ENCODE assay signal across 9 cellular contexts in genomic region chr7:117010375-117011133, GRCh38. TPM values are rescaled to one million over a fixed set of nuclear protein-coding genes. Genes with fewer than 3 reads are reported as not detected.
DNase-seq lines count a peak whose midpoint lies in the region; ATAC-seq and TF ChIP-seq lines count a peak whose summit lies in the region.
"Had no signal": no experiment of that assay in that cellular context is flagged by ENCODE, and none has a peak within 500 bp of the region (broad histone marks: within the 10 kb centered on the region; RNA-seq: fewer than 3 reads in every experiment).

No MANE protein-coding gene starts in this region.

- no peak overlapping the region for H3K27ac ChIP-seq in mesendoderm (ENCODE audit: low read depth, low read length)
- no peak overlapping the region for H3K27ac ChIP-seq in upper lobe of right lung

- H2AK5ac ChIP-seq in mesendoderm (ENCODE audit: low read length) = no peak overlapping the region

- peak overlapping the region; percentile 51 for H3K27ac Mint-ChIP-seq in central memory CD8-positive, alpha-beta T cell (ENCODE audit: low read depth)

- H3K36me3 ChIP-seq in mesendoderm (ENCODE audit: control insufficient read depth, insufficient read depth, low read length) = no peaks in the 10 kb centered on the region
- H3K36me3 ChIP-seq in upper lobe of right lung = no peaks in the 10 kb centered on the region

- H3K27me3 ChIP-seq in mesendoderm (ENCODE audit: insufficient read depth, low read length, poor library complexity) (no peaks in the 10 kb centered on the region), upper lobe of right lung (no peaks in the 10 kb centered on the region)

- peak overlapping the region; percentile 23; the same call in 1 of the 2 replicates for H3K4me3 ChIP-seq in GM08714 (ENCODE audit: low read length)
- H3K4me3 ChIP-seq in mesendoderm (ENCODE audit: low read length) = no peak overlapping the region
- H3K4me3 ChIP-seq in upper lobe of right lung = no peak overlapping the region

- WGBS in mesendoderm (ENCODE audit: extremely low coverage, insufficient coverage, low lambda C conversion rate) = 100% methylated on average over 2 of the region's 6 CpGs

- H4K5ac ChIP-seq in mesendoderm (ENCODE audit: low read length) = no peak overlapping the region

- H3K56ac ChIP-seq in mesendoderm (ENCODE audit: low read length) = no peak overlapping the region

- H3K4me1 Mint-ChIP-seq in central memory CD8-positive, alpha-beta T cell = peaks cover 50% of the 10 kb centered on the region

- H3K4me1 ChIP-seq in mesendoderm (ENCODE audit: control insufficient read depth, low read depth, low read length) (peaks cover 2% of the 10 kb centered on the region), upper lobe of right lung (peaks cover 28% of the 10 kb centered on the region)

- H3K9me3 ChIP-seq in upper lobe of right lung = no peaks in the 10 kb centered on the region

- no peak overlapping the region for H3K9ac ChIP-seq in mesendoderm (ENCODE audit: low read length)

- no peak overlapping the region for H3K4ac ChIP-seq in mesendoderm (ENCODE audit: low read depth, low read length)

- H3K9me3 Mint-ChIP-seq in central memory CD8-positive, alpha-beta T cell = no peaks in the 10 kb centered on the region

- H3K4me3 Mint-ChIP-seq in central memory CD8-positive, alpha-beta T cell = peak overlapping the region; percentile 30

- no peak overlapping the region for H3K18ac ChIP-seq in mesendoderm (ENCODE audit: low read length)

- TF ChIP-seq CTCF in upper lobe of right lung (IDR thresholded peaks at IDR 0.05) = no peak

- no peak overlapping the region for H2BK120ac ChIP-seq in mesendoderm (ENCODE audit: low read depth, low read length)

- H3K36me3 Mint-ChIP-seq in central memory CD8-positive, alpha-beta T cell (ENCODE audit: insufficient read depth) = peaks cover 6% of the 10 kb centered on the region

- no peak overlapping the region for H4K8ac ChIP-seq in mesendoderm (ENCODE audit: low read depth, low read length)

- no peak overlapping the region for H2BK5ac ChIP-seq in mesendoderm (ENCODE audit: low read length)

- ATAC-seq in GM19468 (IDR thresholded peaks at IDR 0.05; ENCODE audit: extremely low read depth, unreplicated experiment) (peak; percentile 11), HG03432 (IDR thresholded peaks at IDR 0.05; ENCODE audit: unreplicated experiment) (peak; percentile 61), upper lobe of right lung (no peak)
- no peak for ATAC-seq in central memory CD8-positive, alpha-beta T cell (replicated peaks; ENCODE audit: extremely low read depth, poor library complexity, severe bottlenecking)

- no peak overlapping the region for H3K4me2 ChIP-seq in mesendoderm (ENCODE audit: low read length)

- no peak for DNase-seq in central memory CD8-positive, alpha-beta T cell (ENCODE audit: low spot score in 2 of 2)
- DNase-seq in mesendoderm (no peak), upper lobe of right lung (no peak), G401 (ENCODE audit: low spot score) (no peak), cardiac septum (ENCODE audit: low spot score) (no peak)
- DNase-seq: midbrain had no signal

- no peaks in the 10 kb centered on the region for H3K27me3 Mint-ChIP-seq in central memory CD8-positive, alpha-beta T cell

- H3K79me1 ChIP-seq in mesendoderm (ENCODE audit: low read length) = peaks cover 2% of the 10 kb centered on the region

- H3K23ac ChIP-seq in mesendoderm (ENCODE audit: low read length) = no peak overlapping the region

- H2BK15ac ChIP-seq in mesendoderm (replicated peaks; ENCODE audit: low read depth) = no peak overlapping the region

- in situ Hi-C loops in G401 (cut with HindIII; ENCODE audit: low sequenced_read_pairs) = no loop called here

- no peaks in the 10 kb centered on the region for H3K79me2 ChIP-seq in mesendoderm (ENCODE audit: control insufficient read depth, insufficient read depth, low read length)

- intact Hi-C loops in upper lobe of right lung (cut with DNase I) = no loop called here
- intact Hi-C loops in cardiac septum (cut with DNase I) = no loop called here

RNA-seq across cellular contexts. Expression of gene ST7, which starts 57.3 kb away (rescaled TPM):
- polyA plus RNA-seq in mesendoderm (2013, experiment 1 of 2) = 12.7 TPM
- polyA plus RNA-seq in mesendoderm (2013, experiment 2 of 2) = 13.0 TPM
- 48.6 TPM for total RNA-seq in upper lobe of right lung
- 11.2 and 14.7 TPM in 2 replicates for total RNA-seq in G401 (2014; rRNA removed; shearing (Covaris generic))
- 23.4 TPM for total RNA-seq in cardiac septum

Comparison
In these comparisons a context has a peak if more than half of its experiments do, and no peak if none do; other contexts are left out.
1. ATAC-seq: peak in GM19468 (single experiment) and HG03432 (single experiment); none in central memory CD8-positive, alpha-beta T cell (single experiment) and upper lobe of right lung (single experiment).